In genomic region chr9:79164396-79164795, GRCh38 we compare ENCODE assay signal across 17 cellular contexts.
A peak's percentile ranks its signal among the peaks of the same experiment; 100 is the strongest.
DNase-seq lines count a peak whose midpoint lies in the region; ATAC-seq and TF ChIP-seq lines count a peak whose summit lies in the region.
"Had no signal": no experiment of that assay in that cellular context is flagged by ENCODE, and none has a peak within 500 bp of the region (broad histone marks: within the 10 kb centered on the region; RNA-seq: fewer than 3 reads in every experiment).

No MANE protein-coding gene starts in this region.

- peaks cover 0 to 5% (median 0%) of the 10 kb centered on the region in 9 donors for H3K9me3 Mint-ChIP-seq in naive thymus-derived CD8-positive, alpha-beta T cell
- H3K9me3 Mint-ChIP-seq: CD4-positive, alpha-beta T cell had no signal

- peaks cover 4 to 25% (median 13%) of the 10 kb centered on the region in 4 donors for H3K4me1 Mint-ChIP-seq in naive thymus-derived CD8-positive, alpha-beta T cell

- no peaks in the 10 kb centered on the region for H3K9me3 ChIP-seq in prostate gland

- POLR2A ChIA-PET in naive thymus-derived CD8-positive, alpha-beta T cell (lab: Charles Lee): no interaction called here

- H3K27ac ChIP-seq in C4-2B (0 out of 2 replicates have a peak overlapping the region, but pooled peaks have one; percentile 14), prostate gland (no peak overlapping the region)
- H3K27ac ChIP-seq: 22Rv1 had no signal

- TF ChIP-seq POLR2A in prostate gland (IDR thresholded peaks at IDR 0.05): no peak
- no peak for TF ChIP-seq POLR2A in GM18505 (IDR thresholded peaks at IDR 0.05; ENCODE audit: borderline replicate concordance, extremely low read depth, insufficient read depth, insufficient read length)

- intact Hi-C loops in prostate gland (cut with DNase I): no loop called here

- H3K36me3 Mint-ChIP-seq in naive thymus-derived CD8-positive, alpha-beta T cell: no peaks in the 10 kb centered on the region

- ATAC-seq in HG02798 (IDR thresholded peaks at IDR 0.05; ENCODE audit: poor library complexity, unreplicated experiment) (no peak), GM18505 (IDR thresholded peaks at IDR 0.05; ENCODE audit: unreplicated experiment) (no peak)
- no peak for ATAC-seq in naive thymus-derived CD8-positive, alpha-beta T cell

- DNase-seq in RPMI7951 (ENCODE audit: low read depth) (peak; percentile 6), epithelial cell of esophagus (ENCODE audit: low read depth) (peak; percentile 63), prostate gland (ENCODE audit: low spot score) (peak; percentile 75), NCI-H2171 treated with DMSO at 0.1 percent for 48 hours (lab: John Stamatoyannopoulos, UW) (no peak)
- DNase-seq in naive thymus-derived CD8-positive, alpha-beta T cell: no peak
- DNase-seq: CD4-positive, alpha-beta T cell; NCI-H1105 treated with DMSO at 0.1 percent for 48 hours; NCI-H187 treated with DMSO at 0.1 percent for 48 hours; NCI-H446; NCI-H69; NK-92 treated with Interleukin-12 subunit alpha and Interleukin-12 subunit beta, amount 100 ng/mL, for 24 hours; RPMI8226 had no signal

- peaks cover 5% of the 10 kb centered on the region for H3K4me1 ChIP-seq in prostate gland (replicated peaks)

- H3K4me3 ChIP-seq in epithelial cell of esophagus (ENCODE audit: low read length) (no peak overlapping the region), prostate gland (no peak overlapping the region)

- H3K4me3 Mint-ChIP-seq in naive thymus-derived CD8-positive, alpha-beta T cell: no peak overlapping the region
- H3K4me3 Mint-ChIP-seq: B cell; CD4-positive, alpha-beta T cell had no signal

- TF ChIP-seq CTCF in C4-2B (conservative IDR thresholded peaks at IDR 0.05) (no peak), epithelial cell of esophagus (IDR thresholded peaks at IDR 0.05; ENCODE audit: insufficient read depth, low read depth, low read length, missing control alignments) (no peak), prostate gland (IDR thresholded peaks at IDR 0.05) (no peak)

- WGBS in prostate gland: 34% methylated on average over 4 of the region's 4 CpGs

- H3K27ac Mint-ChIP-seq in naive thymus-derived CD8-positive, alpha-beta T cell: peak overlapping the region in 1 of 10 donors; percentile 19
- H3K27ac Mint-ChIP-seq: B cell; CD4-positive, alpha-beta T cell had no signal

- H3K27me3 Mint-ChIP-seq in naive thymus-derived CD8-positive, alpha-beta T cell: peaks cover 5 to 17% (median 5%) of the 10 kb centered on the region in 5 donors

- no peaks in the 10 kb centered on the region for H3K36me3 ChIP-seq in prostate gland

- no peaks in the 10 kb centered on the region for H3K27me3 ChIP-seq in prostate gland (replicated peaks; ENCODE audit: insufficient read depth)

Comparison
In these comparisons a context has a peak if more than half of its experiments do, and no peak if none do; other contexts are left out.
1. DNase-seq: peak in RPMI7951 (single experiment), epithelial cell of esophagus (single experiment) and prostate gland (single experiment); none in naive thymus-derived CD8-positive, alpha-beta T cell (0 of 10) and NCI-H2171 treated with DMSO at 0.1 percent for 48 hours (single experiment).